Comparison of ENCODE assay signal across 8 cellular contexts in the genomic region with DNA sequence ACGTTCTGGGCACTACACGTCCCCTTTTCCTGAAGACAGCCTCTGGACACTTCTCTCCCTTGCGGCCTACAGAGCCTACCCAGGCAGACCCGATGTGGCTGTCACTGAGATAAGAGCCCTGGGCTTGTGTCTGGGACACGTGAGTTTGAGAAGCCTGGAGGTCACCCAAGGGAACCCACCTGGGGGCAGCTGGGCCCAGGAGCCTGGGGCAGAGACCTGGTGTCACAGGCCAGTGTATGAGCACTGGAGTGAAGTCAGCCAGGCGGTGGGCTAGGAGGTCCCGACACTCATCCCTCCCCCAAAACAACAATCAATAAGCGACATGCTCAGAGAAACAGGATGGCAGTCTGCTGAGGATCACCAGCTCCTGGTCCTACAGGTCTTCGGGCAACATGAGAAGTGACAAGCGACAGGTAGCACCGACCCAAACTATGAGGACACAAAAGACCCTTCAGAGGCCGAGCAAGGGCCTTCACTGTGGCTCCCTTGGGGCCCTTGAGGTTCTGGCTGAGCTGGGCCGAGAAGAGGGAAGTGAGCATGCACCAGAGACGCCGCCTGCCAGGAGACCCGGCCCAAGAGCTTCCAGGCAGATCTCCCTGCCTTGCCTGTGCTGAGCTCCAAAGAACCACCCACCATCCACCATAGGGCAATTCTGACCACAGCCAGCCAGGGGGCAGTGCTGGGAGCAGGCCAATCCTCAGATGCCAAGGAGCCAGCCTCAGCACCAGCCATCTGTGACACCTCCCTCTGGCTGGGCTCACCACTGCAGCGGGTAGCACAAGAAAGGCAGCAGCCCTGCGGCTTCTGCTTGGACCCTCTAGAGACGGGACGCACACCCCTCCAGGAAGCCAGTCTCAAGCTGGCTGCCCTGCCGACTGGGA. TPM values are rescaled to one million over a fixed set of nuclear protein-coding genes. Genes with fewer than 3 reads are reported as not detected.
DNase-seq lines count a peak whose midpoint lies in the region; ATAC-seq, FAIRE-seq and TF ChIP-seq lines count a peak whose summit lies in the region.

No MANE protein-coding gene starts in this region.

- H3K79me1 ChIP-seq in H1 (ENCODE audit: low read depth, low read length): no peaks in the 10 kb centered on the region

- H2BK15ac ChIP-seq in H1 (ENCODE audit: low read length): no peak overlapping the region

- WGBS in H1 (ENCODE audit: extremely low coverage in 1 of 2, insufficient coverage in 1 of 2, insufficient read length in 1 of 2, insufficient replicate concordance in 2 of 2, low coverage in 1 of 2, low lambda C conversion rate in 2 of 2, missing lambda C conversion rate in 1 of 2), 2 experiments: 64% methylated on average over 10 of the region's 21 CpGs; no CpG with 5 or more reads in 1 of the 2 experiments
- WGBS in spleen, 5 donors: 70 to 80% (median 76%) methylated on average over 1 to 21 of the region's 21 CpGs

- peaks cover 11% of the 10 kb centered on the region for H3K27me3 ChIP-seq in AG04450 (ENCODE audit: control insufficient read depth, insufficient read depth, low read length)
- H3K27me3 ChIP-seq in GM06990 (replicated peaks; ENCODE audit: control insufficient read depth, insufficient read depth, low read length): no peaks in the 10 kb centered on the region; the same call in 1 of the 2 replicates
- H3K27me3 ChIP-seq in H1 (replicated peaks in 1 of 4; ENCODE audit: control insufficient read depth in 3 of 4, extremely low read depth in 1 of 4, insufficient read depth in 3 of 4, low read length in 3 of 4): peaks cover 0 to 7% (median 6%) of the 10 kb centered on the region in 4 experiments; a peak in 5 of 7 replicates
- peaks cover 0 to 18% (median 4%) of the 10 kb centered on the region in 7 donors for H3K27me3 ChIP-seq in spleen (replicated peaks in 1 of 7)
- no peaks in the 10 kb centered on the region for H3K27me3 ChIP-seq in vagina

- no peak overlapping the region for H4K91ac ChIP-seq in H1 (replicated peaks; ENCODE audit: insufficient read length, low read length)

- intact Hi-C loops in spleen (cut with DNase I; ENCODE audit: low total_unique reads): no loop called here
- intact Hi-C loops in vagina (cut with DNase I): no loop called here

- no peak overlapping the region for H2BK5ac ChIP-seq in H1 (ENCODE audit: low read depth, low read length)

- no peaks in the 10 kb centered on the region; the same call in 1 of the 2 replicates for H3K9me3 ChIP-seq in AG04450 (ENCODE audit: control insufficient read depth, insufficient read depth, low read length)
- H3K9me3 ChIP-seq in H1 (ENCODE audit: insufficient read depth in 2 of 2, low read depth in 1 of 2, low read length in 1 of 2): no peaks in the 10 kb centered on the region
- H3K9me3 ChIP-seq in spleen: peaks cover 0 to 9% (median 1%) of the 10 kb centered on the region in 8 donors
- H3K9me3 ChIP-seq in vagina: no peaks in the 10 kb centered on the region

- peak; percentile 30 for TF ChIP-seq CTCF in AG04450 (IDR thresholded peaks at IDR 0.05; ENCODE audit: low read depth, low read length)
- peak; percentile 37 for TF ChIP-seq CTCF in GM06990 (IDR thresholded peaks at IDR 0.05; ENCODE audit: insufficient read depth, low read length, poor library complexity, severe bottlenecking)
- peak in 2 of 3 experiments; percentile 87 to 95; a peak in 3 of 4 replicates for TF ChIP-seq CTCF in H1 (IDR thresholded peaks at IDR 0.05; ENCODE audit: control extremely low read depth in 1 of 3, insufficient read depth in 1 of 3, low read depth in 1 of 3, low read length in 3 of 3)
- peak in 6 of 11 experiments; percentile 17 to 44 (median 36) for TF ChIP-seq CTCF in spleen (IDR thresholded peaks at IDR 0.05 in 8 of 11, conservative IDR thresholded peaks at IDR 0.05 in 3 of 11)
- no peak for TF ChIP-seq CTCF in vagina (IDR thresholded peaks at IDR 0.05)

- H3K23me2 ChIP-seq in H1 (ENCODE audit: low read depth, low read length): no peaks in the 10 kb centered on the region

- H3K27ac ChIP-seq in AG04450 (ENCODE audit: low read depth, low read length): no peak overlapping the region
- H3K27ac ChIP-seq in H1 (ENCODE audit: low read depth, low read length): no peak overlapping the region
- no peak overlapping the region for H3K27ac ChIP-seq in spleen
- no peak overlapping the region for H3K27ac ChIP-seq in vagina

- no peak overlapping the region for H2AFZ ChIP-seq in H1 (ENCODE audit: low read length)

- H4K5ac ChIP-seq in H1 (ENCODE audit: insufficient read length, low read depth, low read length): no peak overlapping the region

- H3K4me1 ChIP-seq in H1 (replicated peaks in 1 of 4; ENCODE audit: control insufficient read depth in 3 of 4, insufficient read depth in 4 of 4, low read length in 3 of 4): peaks cover 0 to 2% (median 1%) of the 10 kb centered on the region in 4 experiments; a peak in 1 of 7 replicates
- H3K4me1 ChIP-seq in spleen: peaks cover 0 to 7% (median 0%) of the 10 kb centered on the region in 6 donors
- H3K4me1 ChIP-seq in vagina: no peaks in the 10 kb centered on the region

- no peak overlapping the region for H3K23ac ChIP-seq in H1 (ENCODE audit: insufficient read length)

- H2BK20ac ChIP-seq in H1 (ENCODE audit: low read length): no peak overlapping the region

- no peak for TF ChIP-seq EP300 in H1 (IDR thresholded peaks at IDR 0.05; ENCODE audit: borderline replicate concordance in 1 of 2, low read depth in 2 of 2, low read length in 2 of 2)

- no peak overlapping the region for H3K14ac ChIP-seq in H1 (ENCODE audit: insufficient read length)

- CTCF ChIA-PET in AG04450 (lab: Charles Lee): no interaction called here
- CTCF ChIA-PET in H1 (lab: Charles Lee; ENCODE audit: partially characterized antibody): interaction anchor here (0.7 to 21.6 kb wide), 16 partner anchors 9 to 97 kb away, joined by 3 to 408 read pairs (median 4); partner anchors contain the start of gene DUSP9

- H3K36me3 ChIP-seq in GM06990 (ENCODE audit: control insufficient read depth, insufficient read depth, low read length) (no peaks in the 10 kb centered on the region), H1 (ENCODE audit: control insufficient read depth in 2 of 4, insufficient read depth in 4 of 4, low read length in 3 of 4) (no peaks in the 10 kb centered on the region), spleen (no peaks in the 10 kb centered on the region), vagina (no peaks in the 10 kb centered on the region)

- H2BK12ac ChIP-seq in H1 (ENCODE audit: low read depth, low read length): no peak overlapping the region

- ATAC-seq in GM21423 (IDR thresholded peaks at IDR 0.05; ENCODE audit: unreplicated experiment): no peak
- no peak for ATAC-seq in GM18498 (IDR thresholded peaks at IDR 0.05; ENCODE audit: unreplicated experiment)

- peak; percentile 33 to 53 for TF ChIP-seq RAD21 in H1 (IDR thresholded peaks at IDR 0.05 in 1 of 2, conservative IDR thresholded peaks at IDR 0.05 in 1 of 2; ENCODE audit: low read depth in 2 of 2, low read length in 2 of 2)

- H3K56ac ChIP-seq in H1 (replicated peaks; ENCODE audit: insufficient read length, low read depth, low read length): no peak overlapping the region

- no peak overlapping the region for H2BK120ac ChIP-seq in H1 (replicated peaks; ENCODE audit: low read depth, low read length)

- no peak overlapping the region for H3K4me2 ChIP-seq in H1 (ENCODE audit: insufficient read depth in 1 of 2, low read depth in 2 of 2, low read length in 2 of 2)

- no peak overlapping the region for H2AK5ac ChIP-seq in H1 (ENCODE audit: low read depth, low read length)

- no peak overlapping the region for H3K18ac ChIP-seq in H1 (ENCODE audit: extremely low read depth, low read length)

- no peaks in the 10 kb centered on the region for H3K79me2 ChIP-seq in H1 (ENCODE audit: control insufficient read depth in 1 of 2, insufficient read depth in 2 of 2, low read length in 2 of 2)

- H3K4me3 ChIP-seq in AG04450 (ENCODE audit: low read depth, low read length) (no peak overlapping the region), GM06990 (replicated peaks; ENCODE audit: low read depth, low read length) (no peak overlapping the region), H1 (ENCODE audit: extremely low read depth in 1 of 4, insufficient read depth in 2 of 4, low read depth in 3 of 4, low read length in 4 of 4) (no peak overlapping the region), spleen (no peak overlapping the region), vagina (no peak overlapping the region)

- POLR2A ChIA-PET in AG04450 (lab: Yijun Ruan, JAX): no interaction called here
- POLR2A ChIA-PET in H1 (lab: Charles Lee; ENCODE audit: partially characterized antibody): interaction anchor here (0.9 kb wide), 1 partner anchor 85 kb away, joined by 3 read pairs; no protein-coding TSS in a partner anchor

- no peak overlapping the region for H3K9ac ChIP-seq in H1 (replicated peaks in 1 of 4; ENCODE audit: extremely low read depth in 1 of 4, low read depth in 3 of 4, low read length in 3 of 4)

- TF ChIP-seq POLR2A in H1 (IDR thresholded peaks at IDR 0.05; ENCODE audit: control extremely low read depth in 1 of 2, low read depth in 2 of 2, low read length in 2 of 2) (no peak), spleen (IDR thresholded peaks at IDR 0.05) (no peak), vagina (IDR thresholded peaks at IDR 0.05) (no peak)

- peak; percentile 78 for FAIRE-seq in H1 (lab: Jason Lieb, UNC)

- no peak for DNase-seq in AG04450 (ENCODE audit: low read depth, low spot score)
- no peak for DNase-seq in GM06990 (ENCODE audit: extremely low read depth, insufficient read length)
- DNase-seq in NOMO-1 (lab: John Stamatoyannopoulos, UW; ENCODE audit: unreplicated experiment in 2 of 2): peak; percentile 22 to 49
- DNase-seq in H1 (ENCODE audit: low read depth in 1 of 2, low spot score in 2 of 2): peak; percentile 31 to 68
- peak; percentile 72 for DNase-seq in spleen
- DNase-seq in vagina (ENCODE audit: extremely low spot score in 2 of 2): no peak

- H4K20me1 ChIP-seq in H1 (replicated peaks in 1 of 2; ENCODE audit: control insufficient read depth in 1 of 2, insufficient read depth in 2 of 2, low read length in 2 of 2): no peaks in the 10 kb centered on the region

- no peak overlapping the region for H4K8ac ChIP-seq in H1 (ENCODE audit: extremely low read depth, insufficient read depth, low read length)

- no peak overlapping the region for H3K4ac ChIP-seq in H1 (replicated peaks; ENCODE audit: insufficient read length, low read depth, low read length)

RNA-seq across cellular contexts. Expression of gene DUSP9, which starts 11.0 kb away (rescaled TPM):
- polyA plus RNA-seq in AG04450 (2011; rRNA removed) (not detected in 2 replicates), H1 (2011; rRNA removed) (0.80 and 1.2 TPM in 2 replicates), spleen (under 1 TPM in 1 of 3 donors, not detected in 2; 0.09 TPM)
- not detected in 2 replicates for polyA minus RNA-seq in AG04450 (2011; rRNA and poly(A)+ RNA removed)
- 0.63 and 1.1 TPM in 2 replicates for total RNA-seq in H1 (2021; fragmentation: NEBNext Ultra II Directional; extraction: Animal tissue kit (Norgen Biotek cat#: 25700))
- polyA plus RNA-seq in H1 (2011; cell fraction: cytosol; rRNA removed): 0.98 TPM
- polyA plus RNA-seq in H1 (2011; cell fraction: nucleus; rRNA removed): 1.5 TPM
- polyA plus RNA-seq in H1 (2012, experiment 1 of 2): 0.35 to 0.94 TPM (median 0.85 TPM) in 4 replicates
- 0.56 TPM for polyA plus RNA-seq in H1 (2012, experiment 2 of 2)
- 1.1 TPM for polyA plus RNA-seq in H1 (2013, experiment 1 of 2)
- 1.1 TPM for polyA plus RNA-seq in H1 (2013, experiment 2 of 2)
- polyA minus RNA-seq in H1 (2011; rRNA and poly(A)+ RNA removed): 0.69 and 0.73 TPM in 2 replicates
- polyA minus RNA-seq in H1 (2011; cell fraction: cytosol; rRNA and poly(A)+ RNA removed): 0.95 TPM
- 0.80 TPM for polyA minus RNA-seq in H1 (2011; cell fraction: nucleus; rRNA and poly(A)+ RNA removed)
- total RNA-seq in spleen (under 1 TPM in 1 of 7 donors, not detected in 6; 0.17 TPM), vagina (0.74 TPM)

RNA-seq across cellular contexts. Expression of gene CCNQ, which starts 37.1 kb away (rescaled TPM):
- 23.6 and 28.1 TPM in 2 replicates for polyA plus RNA-seq in AG04450 (2011; rRNA removed)
- 15.9 and 17.7 TPM in 2 replicates for polyA minus RNA-seq in AG04450 (2011; rRNA and poly(A)+ RNA removed)
- total RNA-seq in H1 (2021; fragmentation: NEBNext Ultra II Directional; extraction: Animal tissue kit (Norgen Biotek cat#: 25700)): 15.8 and 16.6 TPM in 2 replicates
- polyA plus RNA-seq in H1 (2011; rRNA removed): 32.1 and 34.9 TPM in 2 replicates
- 24.8 TPM for polyA plus RNA-seq in H1 (2011; cell fraction: cytosol; rRNA removed)
- polyA plus RNA-seq in H1 (2011; cell fraction: nucleus; rRNA removed): 29.3 TPM
- 15.3 to 19.7 TPM (median 16.7 TPM) in 4 replicates for polyA plus RNA-seq in H1 (2012, experiment 1 of 2)
- 24.7 TPM for polyA plus RNA-seq in H1 (2012, experiment 2 of 2)
- 14.3 TPM for polyA plus RNA-seq in H1 (2013, experiment 1 of 2)
- polyA plus RNA-seq in H1 (2013, experiment 2 of 2): 15.1 TPM
- 12.1 and 15.2 TPM in 2 replicates for polyA minus RNA-seq in H1 (2011; rRNA and poly(A)+ RNA removed)
- polyA minus RNA-seq in H1 (2011; cell fraction: cytosol; rRNA and poly(A)+ RNA removed): 11.1 TPM
- polyA minus RNA-seq in H1 (2011; cell fraction: nucleus; rRNA and poly(A)+ RNA removed): 9.1 TPM
- 10 to 100 TPM; 17.5 to 32.0 (median 21.7) TPM for total RNA-seq in spleen
- 10 to 100 TPM; 58.6 to 67.3 (median 59.6) TPM for polyA plus RNA-seq in spleen
- total RNA-seq in vagina: 31.2 TPM

RNA-seq across cellular contexts. Expression of gene PNCK, which starts 37.6 kb away (rescaled TPM):
- polyA plus RNA-seq in AG04450 (2011; rRNA removed) (0.17 TPM in 1 of 2 replicates, not detected in the other), H1 (2011; rRNA removed) (6.3 and 13.9 TPM in 2 replicates), spleen (under 1 TPM; 0.18 to 0.35 (median 0.22) TPM)
- polyA minus RNA-seq in AG04450 (2011; rRNA and poly(A)+ RNA removed): not detected in 2 replicates
- total RNA-seq in H1 (2021; fragmentation: NEBNext Ultra II Directional; extraction: Animal tissue kit (Norgen Biotek cat#: 25700)): 4.3 and 6.2 TPM in 2 replicates
- 12.3 TPM for polyA plus RNA-seq in H1 (2011; cell fraction: cytosol; rRNA removed)
- 54.8 TPM for polyA plus RNA-seq in H1 (2011; cell fraction: nucleus; rRNA removed)
- 3.0 to 5.7 TPM (median 5.2 TPM) in 4 replicates for polyA plus RNA-seq in H1 (2012, experiment 1 of 2)
- polyA plus RNA-seq in H1 (2012, experiment 2 of 2): 3.0 TPM
- polyA plus RNA-seq in H1 (2013, experiment 1 of 2): 2.3 TPM
- polyA plus RNA-seq in H1 (2013, experiment 2 of 2): 1.7 TPM
- polyA minus RNA-seq in H1 (2011; rRNA and poly(A)+ RNA removed): 4.0 and 5.4 TPM in 2 replicates
- polyA minus RNA-seq in H1 (2011; cell fraction: cytosol; rRNA and poly(A)+ RNA removed): 9.1 TPM
- 10.0 TPM for polyA minus RNA-seq in H1 (2011; cell fraction: nucleus; rRNA and poly(A)+ RNA removed)
- total RNA-seq in spleen (1 to 10 TPM in 2 of 7 donors, under 1 TPM in 1, not detected in 4; 0.73 to 1.2 (median 1.0) TPM), vagina (9.3 TPM)

RNA-seq across cellular contexts. Expression of gene SLC6A8, which starts 51.7 kb away (rescaled TPM):
- polyA plus RNA-seq in AG04450 (2011; rRNA removed) (6.9 and 12.3 TPM in 2 replicates), H1 (2011; rRNA removed) (87.7 and 132 TPM in 2 replicates), spleen (1 to 10 TPM; 3.2 to 5.3 (median 3.2) TPM)
- 18.4 and 30.5 TPM in 2 replicates for polyA minus RNA-seq in AG04450 (2011; rRNA and poly(A)+ RNA removed)
- total RNA-seq in H1 (2021; fragmentation: NEBNext Ultra II Directional; extraction: Animal tissue kit (Norgen Biotek cat#: 25700)): 94.7 and 98.5 TPM in 2 replicates
- polyA plus RNA-seq in H1 (2011; cell fraction: cytosol; rRNA removed): 71.7 TPM
- 267 TPM for polyA plus RNA-seq in H1 (2011; cell fraction: nucleus; rRNA removed)
- 96.7 to 155 TPM (median 133 TPM) in 4 replicates for polyA plus RNA-seq in H1 (2012, experiment 1 of 2)
- polyA plus RNA-seq in H1 (2012, experiment 2 of 2): 109 TPM
- polyA plus RNA-seq in H1 (2013, experiment 1 of 2): 57.5 TPM
- 58.8 TPM for polyA plus RNA-seq in H1 (2013, experiment 2 of 2)
- polyA minus RNA-seq in H1 (2011; rRNA and poly(A)+ RNA removed): 66.1 and 98.8 TPM in 2 replicates
- polyA minus RNA-seq in H1 (2011; cell fraction: cytosol; rRNA and poly(A)+ RNA removed): 84.7 TPM
- 67.3 TPM for polyA minus RNA-seq in H1 (2011; cell fraction: nucleus; rRNA and poly(A)+ RNA removed)
- total RNA-seq in spleen (10 to 100 TPM in 5 of 7 donors, 1 to 10 TPM in 2; 6.7 to 72.9 (median 14.7) TPM), vagina (29.2 TPM)

Comparison
In these comparisons a context has a peak if more than half of its experiments do, and no peak if none do; other contexts are left out.
1. DNase-seq: peak in NOMO-1 (2 of 2), H1 (2 of 2) and spleen (single experiment); none in AG04450 (single experiment), GM06990 (single experiment) and vagina (0 of 2).
2. CTCF ChIP-seq: peak in AG04450 (single experiment), GM06990 (single experiment), H1 (2 of 3) and spleen (6 of 11); none in vagina (0 of 3).